Comparison of ENCODE assay signal across 17 cellular contexts in genomic region chr1:208581252-208581651, GRCh38.
"Had no signal": no experiment of that assay in that cellular context is flagged by ENCODE, and none has a peak within 500 bp of the region (broad histone marks: within the 10 kb centered on the region; RNA-seq: fewer than 3 reads in every experiment).

No MANE protein-coding gene starts in this region.

- H3K27ac ChIP-seq: neutrophil, psoas muscle, right lobe of liver, spleen, tibial artery, upper lobe of left lung, uterus had no signal

- H3K36me3 Mint-ChIP-seq: naive thymus-derived CD8-positive, alpha-beta T cell; stimulated activated memory B cell treated with anti-CD40 and anti-IgM and Interleukin-4, amounts not matched to agents 10 μg/mL and 1 μg/mL and 100 μg/mL, for 72 hours had no signal

- H3K4me1 Mint-ChIP-seq: naive thymus-derived CD8-positive, alpha-beta T cell; stimulated activated memory B cell treated with anti-CD40 and anti-IgM and Interleukin-4, amounts not matched to agents 10 μg/mL and 1 μg/mL and 100 μg/mL, for 72 hours had no signal

- H3K27ac Mint-ChIP-seq: naive thymus-derived CD8-positive, alpha-beta T cell; stimulated activated memory B cell treated with anti-CD40 and anti-IgM and Interleukin-4, amounts not matched to agents 10 μg/mL and 1 μg/mL and 100 μg/mL, for 72 hours; stimulated activated naive CD8-positive, alpha-beta T cell treated with anti-CD3 and anti-CD28 coated beads, Interleukin-15, Interleukin-2, amounts not matched to agents 100 ng/mL and 50 ng/mL, for 24 hours had no signal

- H3K4me3 Mint-ChIP-seq: naive thymus-derived CD8-positive, alpha-beta T cell; stimulated activated memory B cell treated with anti-CD40 and anti-IgM and Interleukin-4, amounts not matched to agents 10 μg/mL and 1 μg/mL and 100 μg/mL, for 72 hours; stimulated activated naive CD8-positive, alpha-beta T cell treated with anti-CD3 and anti-CD28 coated beads, Interleukin-15, Interleukin-2, amounts not matched to agents 100 ng/mL and 50 ng/mL, for 24 hours had no signal

- DNase-seq: effector CD8-positive, alpha-beta T cell; islet precursor cell; mammary epithelial cell; naive thymus-derived CD8-positive, alpha-beta T cell; psoas muscle; retina; right lobe of liver; spleen; stimulated activated CD4-positive, alpha-beta T cell treated with anti-CD3 and anti-CD28 coated beads, Interleukin-15, amount 100 ng/mL, for 24 hours; stimulated activated CD4-positive, alpha-beta T cell treated with anti-CD3 and anti-CD28 coated beads, Interleukin-1b, Interleukin-23, amount 100 ng/mL, for 48 hours; stimulated activated CD4-positive, alpha-beta T cell treated with anti-CD3 and anti-CD28 coated beads, Interleukin-4, amount 100 ng/mL, for 24 hours; tibial artery; upper lobe of left lung; uterus had no signal

- H3K4me3 ChIP-seq: psoas muscle, right lobe of liver, spleen, tibial artery, upper lobe of left lung, uterus had no signal

- H3K9me3 Mint-ChIP-seq: naive thymus-derived CD8-positive, alpha-beta T cell; stimulated activated naive CD8-positive, alpha-beta T cell treated with anti-CD3 and anti-CD28 coated beads, Interleukin-15, Interleukin-2, amounts not matched to agents 100 ng/mL and 50 ng/mL, for 24 hours had no signal
